1 cellular context compared by ENCODE assay signal in genomic region chr20:64102647-64103354, GRCh38.
TF ChIP-seq lines count a peak whose summit lies in the region.

No MANE protein-coding gene starts in this region.

TF ChIP-seq in K562, 482 proteins besides CTCF, POLR2A, EP300 and RAD21:
- TF ChIP-seq HNRNPLL (IDR thresholded peaks at IDR 0.05; ENCODE audit: low read depth, low read length, poor library complexity, severe bottlenecking) (peak; percentile 19), RBFOX2 (IDR thresholded peaks at IDR 0.05; ENCODE audit: low read depth, low read length) (0 out of 2 replicates have a peak, but pooled peaks have one; percentile 7), FOXJ2 (tag; IDR thresholded peaks at IDR 0.05) (no peak), ZNF121 (CRISPR knock-in tag; conservative IDR thresholded peaks at IDR 0.05) (peak; percentile 95)
